9 cellular contexts compared by ENCODE assay signal in genomic region chr14:90698379-90698869, GRCh38.
DNase-seq lines count a peak whose midpoint lies in the region; ATAC-seq and TF ChIP-seq lines count a peak whose summit lies in the region.
"Had no signal": no experiment of that assay in that cellular context is flagged by ENCODE, and none has a peak within 500 bp of the region (broad histone marks: within the 10 kb centered on the region; RNA-seq: fewer than 3 reads in every experiment).

No MANE protein-coding gene starts in this region.

- intact Hi-C loops in left ventricle myocardium inferior (cut with micrococcal nuclease) = loop anchor here (10.0 kb wide), 1 partner anchor 294 kb away; no protein-coding TSS in a partner anchor
- intact Hi-C loops in gastrocnemius medialis (cut with DNase I; ENCODE audit: low total_unique reads) = loop anchor here (5.0 kb wide), 1 partner anchor 181 kb away; no protein-coding TSS in a partner anchor

- H3K36me3 ChIP-seq in GM23248 (ENCODE audit: low read depth) (no peaks in the 10 kb centered on the region), adipocyte (ENCODE audit: control insufficient read depth, insufficient read depth, low read length, severe bottlenecking) (no peaks in the 10 kb centered on the region), left ventricle myocardium inferior (no peaks in the 10 kb centered on the region), gastrocnemius medialis (no peaks in the 10 kb centered on the region)
- H3K36me3 ChIP-seq: SJSA1 had no signal

- H3K27me3 ChIP-seq in GM23248 (replicated peaks; ENCODE audit: insufficient read depth) = no peaks in the 10 kb centered on the region
- no peaks in the 10 kb centered on the region for H3K27me3 ChIP-seq in adipocyte (replicated peaks; ENCODE audit: control insufficient read depth, insufficient read depth, low read length)
- H3K27me3 ChIP-seq in left ventricle myocardium inferior (ENCODE audit: low read depth) = no peaks in the 10 kb centered on the region
- H3K27me3 ChIP-seq in gastrocnemius medialis = no peaks in the 10 kb centered on the region
- H3K27me3 ChIP-seq: SJSA1 had no signal

- H3K4me1 ChIP-seq in GM23248 (ENCODE audit: insufficient read depth) = 0 out of 2 replicates have a peak, but pooled peaks cover 10% of the 10 kb centered on the region
- peaks cover 16% of the 10 kb centered on the region for H3K4me1 ChIP-seq in adipocyte (ENCODE audit: control insufficient read depth, insufficient read depth, low read length)
- H3K4me1 ChIP-seq in left ventricle myocardium inferior = peaks cover 46% of the 10 kb centered on the region
- H3K4me1 ChIP-seq in gastrocnemius medialis = peaks cover 63 to 67% of the 10 kb centered on the region in 2 donors
- H3K4me1 ChIP-seq: SJSA1 had no signal

- no peak overlapping the region for H3K4me2 ChIP-seq in GM23248 (ENCODE audit: unreplicated experiment)

- H3K4me3 ChIP-seq in GM23248 (no peak overlapping the region), adipocyte (ENCODE audit: low read length) (no peak overlapping the region), left ventricle myocardium inferior (no peak overlapping the region), gastrocnemius medialis (no peak overlapping the region)
- H3K4me3 ChIP-seq: SJSA1 had no signal

- H3K9ac ChIP-seq in GM23248 (0 out of 2 replicates have a peak overlapping the region, but pooled peaks have one; percentile 14), adipocyte (ENCODE audit: low read length) (no peak overlapping the region)

- no peak overlapping the region for H3K27ac ChIP-seq in GM23248
- H3K27ac ChIP-seq in left ventricle myocardium inferior (replicated peaks) = peak overlapping the region; percentile 85
- H3K27ac ChIP-seq in gastrocnemius medialis = peak overlapping the region; percentile 87 to 93 (median 88)
- H3K27ac ChIP-seq: SJSA1 had no signal

- no peaks in the 10 kb centered on the region for H3K79me2 ChIP-seq in GM23248 (ENCODE audit: insufficient read depth)

- H3K9me3 ChIP-seq in GM23248 (ENCODE audit: low read depth) = no peaks in the 10 kb centered on the region
- no peaks in the 10 kb centered on the region for H3K9me3 ChIP-seq in adipocyte (ENCODE audit: control insufficient read depth, low read length)
- H3K9me3 ChIP-seq in left ventricle myocardium inferior (replicated peaks) = no peaks in the 10 kb centered on the region
- H3K9me3 ChIP-seq in gastrocnemius medialis = no peaks in the 10 kb centered on the region
- H3K9me3 ChIP-seq: SJSA1 had no signal

- in situ Hi-C loops in GM23248 (cut with MboI) = loop anchor here (5.0 to 10.0 kb wide), 2 partner anchors 296 to 394 kb away; no protein-coding TSS in a partner anchor
- in situ Hi-C loops in gastrocnemius medialis (cut with MboI; ENCODE audit: low sequenced_read_pairs in 4 of 4) = loop anchor here (5.0 to 10.0 kb wide), 4 partner anchors 56 to 301 kb away; partner anchors contain the start of gene CALM1 (in 1 of the 4)

- no peak for ATAC-seq in gastrocnemius medialis
- ATAC-seq in GM18870 (IDR thresholded peaks at IDR 0.05; ENCODE audit: unreplicated experiment) = no peak
- ATAC-seq in esophagus mucosa = no peak

- 66 to 68% methylated on average over 7 of the region's 7 CpGs for WGBS in GM23248 (ENCODE audit: low coverage in 1 of 2, low lambda C conversion rate in 2 of 2, missing lambda C conversion rate in 2 of 2), 2 experiments

- no peaks in the 10 kb centered on the region for H4K20me1 ChIP-seq in GM23248 (ENCODE audit: insufficient read depth)

- H3K9me2 ChIP-seq in GM23248 (ENCODE audit: insufficient read depth) = no peaks in the 10 kb centered on the region

- TF ChIP-seq CTCF in left ventricle myocardium inferior (IDR thresholded peaks at IDR 0.05; ENCODE audit: borderline replicate concordance) = no peak
- no peak for TF ChIP-seq CTCF in gastrocnemius medialis (IDR thresholded peaks at IDR 0.05 in 4 of 5, conservative IDR thresholded peaks at IDR 0.05 in 1 of 5)

- no peak for TF ChIP-seq POLR2A in gastrocnemius medialis (IDR thresholded peaks at IDR 0.05)

- H2AFZ ChIP-seq in GM23248 = no peak overlapping the region

- DNase-seq in GM23248 (peak; percentile 51), adipocyte (ENCODE audit: low read depth) (peak; percentile 68), left ventricle myocardium inferior (peak; percentile 78), gastrocnemius medialis (peak; percentile 58 to 75), NCI-H146 treated with DMSO at 0.1 percent for 48 hours (lab: John Stamatoyannopoulos, UW; ENCODE audit: unreplicated experiment) (no peak), LoVo (ENCODE audit: low spot score) (no peak)

- H3F3A ChIP-seq in GM23248 (ENCODE audit: insufficient read depth) = no peaks in the 10 kb centered on the region

Comparison
In these comparisons a context has a peak if more than half of its experiments do, and no peak if none do; other contexts are left out.
1. DNase-seq: peak in GM23248 (single experiment), adipocyte (single experiment), left ventricle myocardium inferior (single experiment) and gastrocnemius medialis (2 of 2); none in NCI-H146 treated with DMSO at 0.1 percent for 48 hours (single experiment) and LoVo (single experiment).